1 cellular context compared by ENCODE assay signal in the genomic region with DNA sequence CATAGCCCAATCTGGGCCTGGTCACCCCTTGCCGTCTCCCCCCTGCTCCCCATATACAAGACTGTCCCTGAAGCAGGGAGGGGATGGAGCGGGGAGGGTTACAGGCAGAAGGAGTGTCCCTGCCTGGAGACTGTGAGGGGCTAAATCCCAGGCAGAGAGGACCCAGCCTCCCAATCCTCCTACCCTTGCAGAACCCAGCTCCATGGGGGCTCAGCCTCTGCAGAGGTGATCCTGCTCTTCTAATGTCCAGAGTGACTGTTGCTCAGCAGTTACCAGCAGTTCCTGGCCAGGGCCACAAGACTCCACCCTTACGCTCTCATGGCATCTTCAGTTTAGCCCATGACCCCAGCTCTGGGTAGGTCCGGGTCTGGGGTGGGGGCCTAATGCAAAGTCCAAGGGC.
TF ChIP-seq lines count a peak whose summit lies in the region.

No MANE protein-coding gene starts in this region.

TF ChIP-seq in HepG2, 621 proteins besides CTCF, POLR2A, EP300 and RAD21:
- no peak for TF ChIP-seq TBL1XR1 (IDR thresholded peaks at IDR 0.05; ENCODE audit: borderline replicate concordance, low read length, partially characterized antibody)
- TF ChIP-seq ZNF749 (CRISPR knock-in tag; IDR thresholded peaks at IDR 0.05; ENCODE audit: borderline replicate concordance), result no peak
- TF ChIP-seq ZNF317 (CRISPR knock-in tag; IDR thresholded peaks at IDR 0.05), result no peak
- TF ChIP-seq, protein P1, sequence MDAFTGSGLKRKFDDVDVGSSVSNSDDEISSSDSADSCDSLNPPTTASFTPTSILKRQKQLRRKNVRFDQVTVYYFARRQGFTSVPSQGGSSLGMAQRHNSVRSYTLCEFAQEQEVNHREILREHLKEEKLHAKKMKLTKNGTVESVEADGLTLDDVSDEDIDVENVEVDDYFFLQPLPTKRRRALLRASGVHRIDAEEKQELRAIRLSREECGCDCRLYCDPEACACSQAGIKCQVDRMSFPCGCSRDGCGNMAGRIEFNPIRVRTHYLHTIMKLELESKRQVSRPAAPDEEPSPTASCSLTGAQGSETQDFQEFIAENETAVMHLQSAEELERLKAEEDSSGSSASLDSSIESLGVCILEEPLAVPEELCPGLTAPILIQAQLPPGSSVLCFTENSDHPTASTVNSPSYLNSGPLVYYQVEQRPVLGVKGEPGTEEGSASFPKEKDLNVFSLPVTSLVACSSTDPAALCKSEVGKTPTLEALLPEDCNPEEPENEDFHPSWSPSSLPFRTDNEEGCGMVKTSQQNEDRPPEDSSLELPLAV (CRISPR knock-in tag; conservative IDR thresholded peaks at IDR 0.05; ENCODE audit: low read depth), result no peak
- TF ChIP-seq, protein P2, sequence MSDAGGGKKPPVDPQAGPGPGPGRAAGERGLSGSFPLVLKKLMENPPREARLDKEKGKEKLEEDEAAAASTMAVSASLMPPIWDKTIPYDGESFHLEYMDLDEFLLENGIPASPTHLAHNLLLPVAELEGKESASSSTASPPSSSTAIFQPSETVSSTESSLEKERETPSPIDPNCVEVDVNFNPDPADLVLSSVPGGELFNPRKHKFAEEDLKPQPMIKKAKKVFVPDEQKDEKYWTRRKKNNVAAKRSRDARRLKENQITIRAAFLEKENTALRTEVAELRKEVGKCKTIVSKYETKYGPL (CRISPR knock-in tag; IDR thresholded peaks at IDR 0.05), result no peak
- TF ChIP-seq, protein P3, sequence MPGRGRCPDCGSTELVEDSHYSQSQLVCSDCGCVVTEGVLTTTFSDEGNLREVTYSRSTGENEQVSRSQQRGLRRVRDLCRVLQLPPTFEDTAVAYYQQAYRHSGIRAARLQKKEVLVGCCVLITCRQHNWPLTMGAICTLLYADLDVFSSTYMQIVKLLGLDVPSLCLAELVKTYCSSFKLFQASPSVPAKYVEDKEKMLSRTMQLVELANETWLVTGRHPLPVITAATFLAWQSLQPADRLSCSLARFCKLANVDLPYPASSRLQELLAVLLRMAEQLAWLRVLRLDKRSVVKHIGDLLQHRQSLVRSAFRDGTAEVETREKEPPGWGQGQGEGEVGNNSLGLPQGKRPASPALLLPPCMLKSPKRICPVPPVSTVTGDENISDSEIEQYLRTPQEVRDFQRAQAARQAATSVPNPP (CRISPR knock-in tag; IDR thresholded peaks at IDR 0.05), result no peak
TF ChIP-seq in HepG2: peak in this region for 0.
